In the genomic region with DNA sequence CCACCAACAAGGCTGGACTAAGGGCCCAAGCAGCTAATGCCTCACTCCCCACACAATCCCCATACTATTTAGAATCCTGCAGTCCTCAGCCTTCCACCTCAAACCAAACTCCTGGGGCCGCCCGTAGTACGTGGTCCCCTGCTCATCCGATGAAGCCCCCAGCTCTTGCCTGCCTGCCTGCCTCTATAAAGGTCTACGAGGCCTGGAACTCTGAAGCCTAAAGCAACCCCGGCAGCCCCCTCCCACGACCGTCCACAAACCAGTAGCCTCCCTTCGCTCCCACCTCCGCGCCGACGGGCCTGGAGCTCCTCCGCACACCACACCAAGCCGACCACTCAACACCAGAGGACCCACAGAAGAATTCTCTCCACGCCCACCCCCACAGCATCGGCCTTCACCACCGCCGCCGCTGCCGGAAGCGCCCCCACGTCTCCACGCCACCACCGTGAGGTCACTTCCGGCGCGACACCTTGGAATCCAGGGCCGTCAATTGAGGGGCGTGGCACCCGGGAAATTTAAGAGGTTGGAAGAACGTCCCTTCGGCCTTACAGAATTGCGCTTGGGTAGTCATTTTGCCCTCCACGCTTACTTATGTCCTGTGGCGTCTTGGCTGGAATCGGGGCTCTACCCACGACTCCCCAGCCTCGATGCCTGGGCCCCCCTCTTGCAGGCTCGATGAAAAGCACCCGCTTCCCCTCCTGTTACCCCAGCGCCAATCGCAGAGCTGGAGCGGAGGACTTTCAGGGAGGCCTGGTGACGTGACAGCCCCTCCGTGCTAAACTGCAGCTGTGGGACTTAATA, we compare ENCODE assay signal across 1 cellular context.
TF ChIP-seq lines count a peak whose summit lies in the region.

A gene with protein sequence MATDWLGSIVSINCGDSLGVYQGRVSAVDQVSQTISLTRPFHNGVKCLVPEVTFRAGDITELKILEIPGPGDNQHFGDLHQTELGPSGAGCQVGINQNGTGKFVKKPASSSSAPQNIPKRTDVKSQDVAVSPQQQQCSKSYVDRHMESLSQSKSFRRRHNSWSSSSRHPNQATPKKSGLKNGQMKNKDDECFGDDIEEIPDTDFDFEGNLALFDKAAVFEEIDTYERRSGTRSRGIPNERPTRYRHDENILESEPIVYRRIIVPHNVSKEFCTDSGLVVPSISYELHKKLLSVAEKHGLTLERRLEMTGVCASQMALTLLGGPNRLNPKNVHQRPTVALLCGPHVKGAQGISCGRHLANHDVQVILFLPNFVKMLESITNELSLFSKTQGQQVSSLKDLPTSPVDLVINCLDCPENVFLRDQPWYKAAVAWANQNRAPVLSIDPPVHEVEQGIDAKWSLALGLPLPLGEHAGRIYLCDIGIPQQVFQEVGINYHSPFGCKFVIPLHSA (minus strand): TSS at position 428 of the 801 bp plus-strand sequence. CDS start 20,900 bp downstream, outside the sequence.

TF ChIP-seq in HepG2, 621 proteins besides CTCF, POLR2A, EP300 and RAD21 (continued from another document and continues in another):
- TF ChIP-seq, protein P1, sequence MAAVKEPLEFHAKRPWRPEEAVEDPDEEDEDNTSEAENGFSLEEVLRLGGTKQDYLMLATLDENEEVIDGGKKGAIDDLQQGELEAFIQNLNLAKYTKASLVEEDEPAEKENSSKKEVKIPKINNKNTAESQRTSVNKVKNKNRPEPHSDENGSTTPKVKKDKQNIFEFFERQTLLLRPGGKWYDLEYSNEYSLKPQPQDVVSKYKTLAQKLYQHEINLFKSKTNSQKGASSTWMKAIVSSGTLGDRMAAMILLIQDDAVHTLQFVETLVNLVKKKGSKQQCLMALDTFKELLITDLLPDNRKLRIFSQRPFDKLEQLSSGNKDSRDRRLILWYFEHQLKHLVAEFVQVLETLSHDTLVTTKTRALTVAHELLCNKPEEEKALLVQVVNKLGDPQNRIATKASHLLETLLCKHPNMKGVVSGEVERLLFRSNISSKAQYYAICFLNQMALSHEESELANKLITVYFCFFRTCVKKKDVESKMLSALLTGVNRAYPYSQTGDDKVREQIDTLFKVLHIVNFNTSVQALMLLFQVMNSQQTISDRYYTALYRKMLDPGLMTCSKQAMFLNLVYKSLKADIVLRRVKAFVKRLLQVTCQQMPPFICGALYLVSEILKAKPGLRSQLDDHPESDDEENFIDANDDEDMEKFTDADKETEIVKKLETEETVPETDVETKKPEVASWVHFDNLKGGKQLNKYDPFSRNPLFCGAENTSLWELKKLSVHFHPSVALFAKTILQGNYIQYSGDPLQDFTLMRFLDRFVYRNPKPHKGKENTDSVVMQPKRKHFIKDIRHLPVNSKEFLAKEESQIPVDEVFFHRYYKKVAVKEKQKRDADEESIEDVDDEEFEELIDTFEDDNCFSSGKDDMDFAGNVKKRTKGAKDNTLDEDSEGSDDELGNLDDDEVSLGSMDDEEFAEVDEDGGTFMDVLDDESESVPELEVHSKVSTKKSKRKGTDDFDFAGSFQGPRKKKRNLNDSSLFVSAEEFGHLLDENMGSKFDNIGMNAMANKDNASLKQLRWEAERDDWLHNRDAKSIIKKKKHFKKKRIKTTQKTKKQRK (IDR thresholded peaks at IDR 0.05; ENCODE audit: low read length), result no peak
- TF ChIP-seq ZNF564 (CRISPR knock-in tag; IDR thresholded peaks at IDR 0.05) (0 out of 2 replicates have a peak, but pooled peaks have one; percentile 12), CBX1 (IDR thresholded peaks at IDR 0.05; ENCODE audit: low read depth) (peak; percentile 43), YEATS2 (CRISPR knock-in tag; IDR thresholded peaks at IDR 0.05; ENCODE audit: borderline replicate concordance) (peak; percentile 98), GFI1 (CRISPR knock-in tag; IDR thresholded peaks at IDR 0.05; ENCODE audit: borderline replicate concordance) (peak; percentile 54; the same call in 1 of the 2 replicates), ZNF713 (CRISPR knock-in tag; IDR thresholded peaks at IDR 0.05) (no peak), RARA (CRISPR knock-in tag; IDR thresholded peaks at IDR 0.05) (no peak; the same call in 1 of the 2 replicates), ZSCAN30 (CRISPR knock-in tag; IDR thresholded peaks at IDR 0.05) (0 out of 2 replicates have a peak, but pooled peaks have one; percentile 67), TCF7L2 (IDR thresholded peaks at IDR 0.05; ENCODE audit: low read depth, low read length) (no peak), DPF2 (CRISPR knock-in tag; IDR thresholded peaks at IDR 0.05; ENCODE audit: borderline replicate concordance, low read depth) (no peak), ZBTB1 (CRISPR knock-in tag; IDR thresholded peaks at IDR 0.05; ENCODE audit: borderline replicate concordance) (no peak), HHEX (CRISPR knock-in tag; IDR thresholded peaks at IDR 0.05) (no peak), HNF4G (IDR thresholded peaks at IDR 0.05; ENCODE audit: borderline replicate concordance, low read depth, low read length) (no peak), HNF4G (CRISPR knock-in tag; IDR thresholded peaks at IDR 0.05; ENCODE audit: borderline replicate concordance, low read depth) (peak; percentile 33; the same call in 1 of the 2 replicates)
- TF ChIP-seq, protein P2, sequence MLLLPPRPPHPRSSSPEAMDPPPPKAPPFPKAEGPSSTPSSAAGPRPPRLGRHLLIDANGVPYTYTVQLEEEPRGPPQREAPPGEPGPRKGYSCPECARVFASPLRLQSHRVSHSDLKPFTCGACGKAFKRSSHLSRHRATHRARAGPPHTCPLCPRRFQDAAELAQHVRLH (CRISPR knock-in tag; IDR thresholded peaks at IDR 0.05; ENCODE audit: borderline replicate concordance, low read depth), result no peak
- TF ChIP-seq, protein P3, sequence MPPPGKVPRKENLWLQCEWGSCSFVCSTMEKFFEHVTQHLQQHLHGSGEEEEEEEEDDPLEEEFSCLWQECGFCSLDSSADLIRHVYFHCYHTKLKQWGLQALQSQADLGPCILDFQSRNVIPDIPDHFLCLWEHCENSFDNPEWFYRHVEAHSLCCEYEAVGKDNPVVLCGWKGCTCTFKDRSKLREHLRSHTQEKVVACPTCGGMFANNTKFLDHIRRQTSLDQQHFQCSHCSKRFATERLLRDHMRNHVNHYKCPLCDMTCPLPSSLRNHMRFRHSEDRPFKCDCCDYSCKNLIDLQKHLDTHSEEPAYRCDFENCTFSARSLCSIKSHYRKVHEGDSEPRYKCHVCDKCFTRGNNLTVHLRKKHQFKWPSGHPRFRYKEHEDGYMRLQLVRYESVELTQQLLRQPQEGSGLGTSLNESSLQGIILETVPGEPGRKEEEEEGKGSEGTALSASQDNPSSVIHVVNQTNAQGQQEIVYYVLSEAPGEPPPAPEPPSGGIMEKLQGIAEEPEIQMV (CRISPR knock-in tag; IDR thresholded peaks at IDR 0.05; ENCODE audit: low read depth), result no peak
- TF ChIP-seq, protein P4, sequence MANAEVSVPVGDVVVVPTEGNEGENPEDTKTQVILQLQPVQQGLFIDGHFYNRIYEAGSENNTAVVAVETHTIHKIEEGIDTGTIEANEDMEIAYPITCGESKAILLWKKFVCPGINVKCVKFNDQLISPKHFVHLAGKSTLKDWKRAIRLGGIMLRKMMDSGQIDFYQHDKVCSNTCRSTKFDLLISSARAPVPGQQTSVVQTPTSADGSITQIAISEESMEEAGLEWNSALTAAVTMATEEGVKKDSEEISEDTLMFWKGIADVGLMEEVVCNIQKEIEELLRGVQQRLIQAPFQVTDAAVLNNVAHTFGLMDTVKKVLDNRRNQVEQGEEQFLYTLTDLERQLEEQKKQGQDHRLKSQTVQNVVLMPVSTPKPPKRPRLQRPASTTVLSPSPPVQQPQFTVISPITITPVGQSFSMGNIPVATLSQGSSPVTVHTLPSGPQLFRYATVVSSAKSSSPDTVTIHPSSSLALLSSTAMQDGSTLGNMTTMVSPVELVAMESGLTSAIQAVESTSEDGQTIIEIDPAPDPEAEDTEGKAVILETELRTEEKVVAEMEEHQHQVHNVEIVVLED (CRISPR knock-in tag; IDR thresholded peaks at IDR 0.05; ENCODE audit: borderline replicate concordance), result peak; percentile 98
- TF ChIP-seq, protein P5, sequence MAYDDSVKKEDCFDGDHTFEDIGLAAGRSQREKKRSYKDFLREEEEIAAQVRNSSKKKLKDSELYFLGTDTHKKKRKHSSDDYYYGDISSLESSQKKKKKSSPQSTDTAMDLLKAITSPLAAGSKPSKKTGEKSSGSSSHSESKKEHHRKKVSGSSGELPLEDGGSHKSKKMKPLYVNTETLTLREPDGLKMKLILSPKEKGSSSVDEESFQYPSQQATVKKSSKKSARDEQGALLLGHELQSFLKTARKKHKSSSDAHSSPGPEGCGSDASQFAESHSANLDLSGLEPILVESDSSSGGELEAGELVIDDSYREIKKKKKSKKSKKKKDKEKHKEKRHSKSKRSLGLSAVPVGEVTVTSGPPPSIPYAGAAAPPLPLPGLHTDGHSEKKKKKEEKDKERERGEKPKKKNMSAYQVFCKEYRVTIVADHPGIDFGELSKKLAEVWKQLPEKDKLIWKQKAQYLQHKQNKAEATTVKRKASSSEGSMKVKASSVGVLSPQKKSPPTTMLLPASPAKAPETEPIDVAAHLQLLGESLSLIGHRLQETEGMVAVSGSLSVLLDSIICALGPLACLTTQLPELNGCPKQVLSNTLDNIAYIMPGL (CRISPR knock-in tag; IDR thresholded peaks at IDR 0.05; ENCODE audit: borderline replicate concordance in 1 of 2, low read depth in 1 of 2), result peak; percentile 63 to 83; a peak in 3 of 4 replicates
- TF ChIP-seq, protein P6, sequence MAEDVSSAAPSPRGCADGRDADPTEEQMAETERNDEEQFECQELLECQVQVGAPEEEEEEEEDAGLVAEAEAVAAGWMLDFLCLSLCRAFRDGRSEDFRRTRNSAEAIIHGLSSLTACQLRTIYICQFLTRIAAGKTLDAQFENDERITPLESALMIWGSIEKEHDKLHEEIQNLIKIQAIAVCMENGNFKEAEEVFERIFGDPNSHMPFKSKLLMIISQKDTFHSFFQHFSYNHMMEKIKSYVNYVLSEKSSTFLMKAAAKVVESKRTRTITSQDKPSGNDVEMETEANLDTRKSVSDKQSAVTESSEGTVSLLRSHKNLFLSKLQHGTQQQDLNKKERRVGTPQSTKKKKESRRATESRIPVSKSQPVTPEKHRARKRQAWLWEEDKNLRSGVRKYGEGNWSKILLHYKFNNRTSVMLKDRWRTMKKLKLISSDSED (CRISPR knock-in tag; IDR thresholded peaks at IDR 0.05), result no peak
- TF ChIP-seq, protein P7, sequence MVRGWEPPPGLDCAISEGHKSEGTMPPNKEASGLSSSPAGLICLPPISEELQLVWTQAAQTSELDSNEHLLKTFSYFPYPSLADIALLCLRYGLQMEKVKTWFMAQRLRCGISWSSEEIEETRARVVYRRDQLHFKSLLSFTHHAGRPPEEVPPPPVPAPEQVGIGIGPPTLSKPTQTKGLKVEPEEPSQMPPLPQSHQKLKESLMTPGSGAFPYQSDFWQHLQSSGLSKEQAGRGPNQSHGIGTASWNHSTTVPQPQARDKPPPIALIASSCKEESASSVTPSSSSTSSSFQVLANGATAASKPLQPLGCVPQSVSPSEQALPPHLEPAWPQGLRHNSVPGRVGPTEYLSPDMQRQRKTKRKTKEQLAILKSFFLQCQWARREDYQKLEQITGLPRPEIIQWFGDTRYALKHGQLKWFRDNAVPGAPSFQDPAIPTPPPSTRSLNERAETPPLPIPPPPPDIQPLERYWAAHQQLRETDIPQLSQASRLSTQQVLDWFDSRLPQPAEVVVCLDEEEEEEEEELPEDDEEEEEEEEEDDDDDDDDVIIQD (CRISPR knock-in tag; IDR thresholded peaks at IDR 0.05; ENCODE audit: low read depth), result no peak
- TF ChIP-seq, protein P8, sequence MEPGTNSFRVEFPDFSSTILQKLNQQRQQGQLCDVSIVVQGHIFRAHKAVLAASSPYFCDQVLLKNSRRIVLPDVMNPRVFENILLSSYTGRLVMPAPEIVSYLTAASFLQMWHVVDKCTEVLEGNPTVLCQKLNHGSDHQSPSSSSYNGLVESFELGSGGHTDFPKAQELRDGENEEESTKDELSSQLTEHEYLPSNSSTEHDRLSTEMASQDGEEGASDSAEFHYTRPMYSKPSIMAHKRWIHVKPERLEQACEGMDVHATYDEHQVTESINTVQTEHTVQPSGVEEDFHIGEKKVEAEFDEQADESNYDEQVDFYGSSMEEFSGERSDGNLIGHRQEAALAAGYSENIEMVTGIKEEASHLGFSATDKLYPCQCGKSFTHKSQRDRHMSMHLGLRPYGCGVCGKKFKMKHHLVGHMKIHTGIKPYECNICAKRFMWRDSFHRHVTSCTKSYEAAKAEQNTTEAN (CRISPR knock-in tag; conservative IDR thresholded peaks at IDR 0.05), result no peak
- TF ChIP-seq, protein P9, sequence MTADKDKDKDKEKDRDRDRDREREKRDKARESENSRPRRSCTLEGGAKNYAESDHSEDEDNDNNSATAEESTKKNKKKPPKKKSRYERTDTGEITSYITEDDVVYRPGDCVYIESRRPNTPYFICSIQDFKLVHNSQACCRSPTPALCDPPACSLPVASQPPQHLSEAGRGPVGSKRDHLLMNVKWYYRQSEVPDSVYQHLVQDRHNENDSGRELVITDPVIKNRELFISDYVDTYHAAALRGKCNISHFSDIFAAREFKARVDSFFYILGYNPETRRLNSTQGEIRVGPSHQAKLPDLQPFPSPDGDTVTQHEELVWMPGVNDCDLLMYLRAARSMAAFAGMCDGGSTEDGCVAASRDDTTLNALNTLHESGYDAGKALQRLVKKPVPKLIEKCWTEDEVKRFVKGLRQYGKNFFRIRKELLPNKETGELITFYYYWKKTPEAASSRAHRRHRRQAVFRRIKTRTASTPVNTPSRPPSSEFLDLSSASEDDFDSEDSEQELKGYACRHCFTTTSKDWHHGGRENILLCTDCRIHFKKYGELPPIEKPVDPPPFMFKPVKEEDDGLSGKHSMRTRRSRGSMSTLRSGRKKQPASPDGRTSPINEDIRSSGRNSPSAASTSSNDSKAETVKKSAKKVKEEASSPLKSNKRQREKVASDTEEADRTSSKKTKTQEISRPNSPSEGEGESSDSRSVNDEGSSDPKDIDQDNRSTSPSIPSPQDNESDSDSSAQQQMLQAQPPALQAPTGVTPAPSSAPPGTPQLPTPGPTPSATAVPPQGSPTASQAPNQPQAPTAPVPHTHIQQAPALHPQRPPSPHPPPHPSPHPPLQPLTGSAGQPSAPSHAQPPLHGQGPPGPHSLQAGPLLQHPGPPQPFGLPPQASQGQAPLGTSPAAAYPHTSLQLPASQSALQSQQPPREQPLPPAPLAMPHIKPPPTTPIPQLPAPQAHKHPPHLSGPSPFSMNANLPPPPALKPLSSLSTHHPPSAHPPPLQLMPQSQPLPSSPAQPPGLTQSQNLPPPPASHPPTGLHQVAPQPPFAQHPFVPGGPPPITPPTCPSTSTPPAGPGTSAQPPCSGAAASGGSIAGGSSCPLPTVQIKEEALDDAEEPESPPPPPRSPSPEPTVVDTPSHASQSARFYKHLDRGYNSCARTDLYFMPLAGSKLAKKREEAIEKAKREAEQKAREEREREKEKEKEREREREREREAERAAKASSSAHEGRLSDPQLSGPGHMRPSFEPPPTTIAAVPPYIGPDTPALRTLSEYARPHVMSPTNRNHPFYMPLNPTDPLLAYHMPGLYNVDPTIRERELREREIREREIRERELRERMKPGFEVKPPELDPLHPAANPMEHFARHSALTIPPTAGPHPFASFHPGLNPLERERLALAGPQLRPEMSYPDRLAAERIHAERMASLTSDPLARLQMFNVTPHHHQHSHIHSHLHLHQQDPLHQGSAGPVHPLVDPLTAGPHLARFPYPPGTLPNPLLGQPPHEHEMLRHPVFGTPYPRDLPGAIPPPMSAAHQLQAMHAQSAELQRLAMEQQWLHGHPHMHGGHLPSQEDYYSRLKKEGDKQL (CRISPR knock-in tag; IDR thresholded peaks at IDR 0.05; ENCODE audit: low read depth), result no peak
